11 cellular contexts compared by ENCODE assay signal in the genomic region with DNA sequence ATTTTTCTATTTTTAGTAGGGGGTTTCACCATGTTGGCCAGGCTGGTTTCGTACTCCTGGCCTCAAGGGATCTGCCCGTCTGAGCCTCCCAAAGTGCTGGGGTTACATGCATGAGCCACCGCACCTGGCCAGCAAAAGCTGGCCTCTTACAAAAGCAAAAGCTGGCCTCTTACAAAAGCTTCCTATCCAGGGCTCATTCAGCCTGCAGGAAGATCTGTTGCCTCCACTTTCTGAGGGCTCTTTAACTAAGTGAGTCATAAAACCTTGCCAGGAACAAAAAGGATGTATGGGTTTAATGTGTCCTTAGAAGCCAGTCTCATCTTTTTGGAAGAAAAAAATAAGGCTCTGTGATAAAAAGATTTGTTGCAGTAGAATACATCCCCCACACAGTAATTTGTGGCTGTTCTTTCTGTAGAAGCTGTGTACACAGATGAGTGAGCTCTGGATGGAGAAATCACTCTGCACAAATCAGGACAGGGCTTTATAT. TPM values are rescaled to one million over a fixed set of nuclear protein-coding genes. Genes with fewer than 3 reads are reported as not detected.
DNase-seq lines count a peak whose midpoint lies in the region; ATAC-seq, FAIRE-seq and TF ChIP-seq lines count a peak whose summit lies in the region.
"Had no signal": no experiment of that assay in that cellular context is flagged by ENCODE, and none has a peak within 500 bp of the region (broad histone marks: within the 10 kb centered on the region; RNA-seq: fewer than 3 reads in every experiment).

No MANE protein-coding gene starts in this region.

- ATAC-seq in A549 (no peak; a peak in 1 of 6 replicates), RWPE2 (ENCODE audit: low read depth) (peak; percentile 72), foreskin keratinocyte (peak; percentile 25), HG03457 (IDR thresholded peaks at IDR 0.05; ENCODE audit: unreplicated experiment) (no peak), sciatic nerve (no peak)
- ATAC-seq: body of pancreas had no signal

- POLR2A ChIA-PET in A549 (lab: Yijun Ruan, JAX): no interaction called here

- CTCF ChIA-PET in A549 (lab: Yijun Ruan, JAX): interaction anchor here (0.8 to 4.4 kb wide), 4 partner anchors 9 to 20 kb away, joined by 3 to 18 read pairs (median 8); a partner anchor contains a TSS

- DNase-seq in A549 (ENCODE audit: low read depth in 1 of 2, low spot score in 1 of 2) (no peak), HCEC 1CT (peak; percentile 59), RWPE2 (ENCODE audit: low spot score) (no peak), foreskin keratinocyte (peak in 1 of 2 donors; percentile 69), sciatic nerve (ENCODE audit: low spot score) (no peak), substantia nigra (lab: John Stamatoyannopoulos, UW) (no peak), uterus (no peak)
- DNase-seq: body of pancreas; stimulated activated CD4-positive, alpha-beta T cell treated with anti-CD3 and anti-CD28 coated beads, Interleukin-15, amount 100 ng/mL, for 24 hours; stimulated activated CD8-positive, alpha-beta memory T cell treated with anti-CD3 and anti-CD28 coated beads, Interleukin-4, amount 100 ng/mL, for 48 hours had no signal

- H3K9me3 ChIP-seq in A549 (no peaks in the 10 kb centered on the region), RWPE2 (ENCODE audit: severe bottlenecking) (no peaks in the 10 kb centered on the region), uterus (no peaks in the 10 kb centered on the region)
- H3K9me3 ChIP-seq: body of pancreas had no signal

- H3K27ac ChIP-seq in A549 (peak overlapping the region; percentile 97 to 98), RWPE2 (ENCODE audit: poor library complexity, severe bottlenecking) (peak overlapping the region; percentile 64), foreskin keratinocyte (peak overlapping the region; percentile 3), substantia nigra (ENCODE audit: low read depth, low read length, poor library complexity, severe bottlenecking) (no peak overlapping the region), uterus (no peak overlapping the region)
- H3K27ac ChIP-seq: body of pancreas had no signal

- H3K27me3 ChIP-seq in RWPE2 (ENCODE audit: insufficient read depth, poor library complexity, severe bottlenecking) (no peaks in the 10 kb centered on the region), foreskin keratinocyte (no peaks in the 10 kb centered on the region), uterus (no peaks in the 10 kb centered on the region)
- H3K27me3 ChIP-seq: body of pancreas had no signal

- FAIRE-seq in A549 (lab: Jason Lieb, UNC): no peak

- peak overlapping the region; percentile 46 for H3K4me2 ChIP-seq in A549

- peaks cover 39% of the 10 kb centered on the region for H3K4me1 ChIP-seq in A549
- peaks cover 22% of the 10 kb centered on the region for H3K4me1 ChIP-seq in RWPE2 (ENCODE audit: insufficient read depth, poor library complexity, severe bottlenecking)
- H3K4me1 ChIP-seq in foreskin keratinocyte: peaks cover 12% of the 10 kb centered on the region
- H3K4me1 ChIP-seq in uterus: no peaks in the 10 kb centered on the region
- H3K4me1 ChIP-seq: body of pancreas had no signal

- no peak for TF ChIP-seq EP300 in A549 (IDR thresholded peaks at IDR 0.05)

- TF ChIP-seq CTCF in A549 (IDR thresholded peaks at IDR 0.05) (no peak), RWPE2 (IDR thresholded peaks at IDR 0.05; ENCODE audit: poor library complexity, severe bottlenecking) (no peak), foreskin keratinocyte (conservative IDR thresholded peaks at IDR 0.05) (no peak), uterus (IDR thresholded peaks at IDR 0.05) (no peak)

- TF ChIP-seq POLR2A in A549 (IDR thresholded peaks at IDR 0.05; ENCODE audit: low read length): no peak
- TF ChIP-seq POLR2A in uterus (IDR thresholded peaks at IDR 0.05): no peak

- no peak for TF ChIP-seq RAD21 in A549 (conservative IDR thresholded peaks at IDR 0.05 in 1 of 2, IDR thresholded peaks at IDR 0.05 in 1 of 2)

- H3K4me3 ChIP-seq in A549: no peak overlapping the region
- H3K4me3 ChIP-seq in RWPE2 (ENCODE audit: severe bottlenecking): no peak overlapping the region
- H3K4me3 ChIP-seq in uterus: no peak overlapping the region
- H3K4me3 ChIP-seq: body of pancreas had no signal

- H3K36me3 ChIP-seq in RWPE2 (ENCODE audit: low read depth) (no peaks in the 10 kb centered on the region), uterus (no peaks in the 10 kb centered on the region)

- intact Hi-C loops in sciatic nerve (cut with DNase I) (no loop called here), uterus (cut with DNase I; ENCODE audit: low total_unique reads) (no loop called here)

- WGBS in A549 (ENCODE audit: missing lambda C conversion rate): 25% methylated on average over 3 of the region's 3 CpGs

TF ChIP-seq in A549, 52 proteins besides CTCF, POLR2A, EP300 and RAD21:
- TF ChIP-seq SMC3 (IDR thresholded peaks at IDR 0.05): no peak
- no peak for TF ChIP-seq ZFP36 (IDR thresholded peaks at IDR 0.05; ENCODE audit: borderline replicate concordance, partially characterized antibody)
- TF ChIP-seq FOSL2 (IDR thresholded peaks at IDR 0.05): no peak
- TF ChIP-seq FOSL2 (CRISPR knock-in tag; IDR thresholded peaks at IDR 0.05): 0 out of 2 replicates have a peak, but pooled peaks have one; percentile 5

RNA-seq across cellular contexts. Expression of a gene that starts 15.0 kb away (rescaled TPM):
- polyA plus RNA-seq in A549 (2011; rRNA removed) (8.5 and 11.2 TPM in 2 replicates), A549 (2017; fragmentation: RNase III; extraction: RNeasy Plus Mini Kit Qiagen cat#74134 plus additional on column Dnase treatment) (7.5 to 11.4 TPM (median 9.4 TPM) in 3 replicates), foreskin keratinocyte (0.09 and 0.11 TPM in 2 replicates)
- 7.0 and 9.9 TPM in 2 replicates for polyA plus RNA-seq in A549 (2012; cell fraction: cytosol; rRNA removed)
- 7.2 TPM in 2 replicates for polyA plus RNA-seq in A549 (2012; cell fraction: nucleus; rRNA removed)
- 11.4 and 11.6 TPM in 2 replicates for polyA minus RNA-seq in A549 (2011; rRNA and poly(A)+ RNA removed)
- total RNA-seq in foreskin keratinocyte (0.14 and 0.24 TPM in 2 replicates), sciatic nerve (2.1 TPM), uterus (not detected)
- total RNA-seq: body of pancreas had no signal

RNA-seq across cellular contexts. Expression of a gene that starts 33.6 kb away (rescaled TPM):
- 18.3 and 26.2 TPM in 2 replicates for polyA plus RNA-seq in A549 (2011; rRNA removed)
- polyA plus RNA-seq in A549 (2012; cell fraction: cytosol; rRNA removed): 4.7 and 6.1 TPM in 2 replicates
- 8.1 and 10.5 TPM in 2 replicates for polyA plus RNA-seq in A549 (2012; cell fraction: nucleus; rRNA removed)
- polyA plus RNA-seq in A549 (2017; fragmentation: RNase III; extraction: RNeasy Plus Mini Kit Qiagen cat#74134 plus additional on column Dnase treatment): 17.9 to 18.2 TPM (median 18.0 TPM) in 3 replicates
- 31.8 and 33.3 TPM in 2 replicates for polyA minus RNA-seq in A549 (2011; rRNA and poly(A)+ RNA removed)
- 57.9 and 60.7 TPM in 2 replicates for total RNA-seq in foreskin keratinocyte
- polyA plus RNA-seq in foreskin keratinocyte: 11.4 and 12.8 TPM in 2 replicates
- 38.2 TPM for total RNA-seq in sciatic nerve
- total RNA-seq in uterus: 10 to 100 TPM in 3 of 4 donors, 1 to 10 TPM in 1; 9.1 to 41.4 (median 27.3) TPM

Comparison
In these comparisons a context has a peak if more than half of its experiments do, and no peak if none do; other contexts are left out.
1. ATAC-seq: peak in RWPE2 (single experiment) and foreskin keratinocyte (single experiment); none in A549 (0 of 2), HG03457 (single experiment) and sciatic nerve (single experiment).
2. H3K27ac ChIP-seq: peak in A549 (2 of 2), RWPE2 (single experiment) and foreskin keratinocyte (single experiment); none in substantia nigra (single experiment) and uterus (0 of 2).